31 cellular contexts compared by ENCODE assay signal in genomic region chrX:53347948-53348347, GRCh38.
"Had no signal": no experiment of that assay in that cellular context is flagged by ENCODE, and none has a peak within 500 bp of the region (broad histone marks: within the 10 kb centered on the region; RNA-seq: fewer than 3 reads in every experiment).

No MANE protein-coding gene starts in this region.

- H3K9me3 ChIP-seq: body of pancreas, gastroesophageal sphincter had no signal

- ATAC-seq: activated CD8-positive, alpha-beta T cell treated with anti-CD3 and anti-CD28 coated beads for 36 hours; activated T-cell treated with anti-CD3 and anti-CD28 coated beads, Interleukin-2, amount 50 U/mL, for 4 hours; activated T-helper 17 cell treated with anti-CD3 and anti-CD28 coated beads, Interleukin-2, amount 50 U/mL, for 72 hours; body of pancreas; effector memory CD8-positive, alpha-beta T cell; gastroesophageal sphincter; heart right ventricle; WTC11 had no signal

- H3K4me3 ChIP-seq: body of pancreas, esophagus squamous epithelium, gastroesophageal sphincter, heart right ventricle, hepatocyte had no signal

- H3K4me2 ChIP-seq: hepatocyte had no signal

- DNase-seq: activated CD4-positive, alpha-beta T cell treated with anti-CD3 and anti-CD28 coated beads for 1 hour; activated CD4-positive, alpha-beta T cell treated with anti-CD3 and anti-CD28 coated beads for 4 hours; activated CD4-positive, alpha-beta T cell treated with anti-CD3 and anti-CD28 coated beads, Interleukin-2, amount 10 ng/mL, durations not matched to agents 7 days and 5 days; activated CD4-positive, alpha-beta T cell treated with anti-CD3 and anti-CD28 coated beads, Interleukin-2, amount 50 U/mL, for 4 hours; activated CD8-positive, alpha-beta memory T cell treated with anti-CD3 and anti-CD28 coated beads for 24 hours; activated CD8-positive, alpha-beta T cell treated with anti-CD3 and anti-CD28 coated beads for 36 hours; activated effector memory CD4-positive, alpha-beta T cell treated with Interleukin-2 at 50 U/mL for 16 hours; activated gamma-delta T cell treated with Interleukin-2 at 50 U/mL for 16 hours; activated naive CD4-positive, alpha-beta T cell treated with anti-CD3 and anti-CD28 coated beads, Interleukin-2, amount 50 U/mL, for 16 hours; activated naive CD4-positive, alpha-beta T cell treated with Interleukin-2 at 50 U/mL for 16 hours; activated T-cell treated with anti-CD3 and anti-CD28 coated beads, Interleukin-2, amount 50 U/mL, for 4 hours; amniotic stem cell; anterior cingulate cortex; body of pancreas; caudate nucleus; cortex of kidney; dermis blood vessel endothelial cell; effector CD4-positive, alpha-beta T cell; effector memory CD8-positive, alpha-beta T cell; erythroblast; esophagus squamous epithelium; foreskin melanocyte; heart right ventricle; T-helper 2 cell had no signal

- H3K27ac ChIP-seq: body of pancreas, esophagus squamous epithelium, gastroesophageal sphincter, heart right ventricle, hepatocyte, VCaP had no signal

- FAIRE-seq: colon, TTC549 had no signal

- H3K4me1 ChIP-seq: body of pancreas, esophagus squamous epithelium, gastroesophageal sphincter, heart right ventricle had no signal
